8 cellular contexts compared by ENCODE assay signal in genomic region chr1:28449904-28450303, GRCh38.
DNase-seq lines count a peak whose midpoint lies in the region; ATAC-seq, FAIRE-seq and TF ChIP-seq lines count a peak whose summit lies in the region.
"Had no signal": no experiment of that assay in that cellular context is flagged by ENCODE, and none has a peak within 500 bp of the region (broad histone marks: within the 10 kb centered on the region; RNA-seq: fewer than 3 reads in every experiment).

No MANE protein-coding gene starts in this region.

- no peak for TF ChIP-seq POLR2A in NB4 (IDR thresholded peaks at IDR 0.05; ENCODE audit: extremely low read depth, insufficient read length)

- DNase-seq in GM19239 (ENCODE audit: insufficient read length, low spot score) (peak; percentile 22), NB4 (ENCODE audit: low read depth) (peak; percentile 19), astrocyte of the hippocampus (ENCODE audit: low read depth, low spot score) (peak; percentile 61), GM03348 (ENCODE audit: low spot score) (no peak)
- peak; percentile 53 for DNase-seq in stimulated activated CD4-positive, alpha-beta T cell treated with anti-CD3 and anti-CD28 coated beads, Interleukin-1b, Interleukin-23, amount 100 ng/mL, for 48 hours
- DNase-seq: tibial artery had no signal

- no peak for TF ChIP-seq CTCF in NB4 (IDR thresholded peaks at IDR 0.05; ENCODE audit: low read depth, low read length)

- no peak overlapping the region for H3K4me3 ChIP-seq in NB4 (ENCODE audit: low read depth, low read length)
- H3K4me3 ChIP-seq: tibial artery had no signal

- FAIRE-seq in GM19239 (lab: Jason Lieb, UNC) = peak; percentile 75

- ATAC-seq in GM21825 (IDR thresholded peaks at IDR 0.05; ENCODE audit: unreplicated experiment) (no peak), HG02763 (IDR thresholded peaks at IDR 0.05; ENCODE audit: unreplicated experiment) (no peak)
